ENCODE assay signal across 8 cellular contexts in genomic region chr12:103955811-103956514, GRCh38. TPM values are rescaled to one million over a fixed set of nuclear protein-coding genes. Genes with fewer than 3 reads are reported as not detected.
DNase-seq lines count a peak whose midpoint lies in the region; ATAC-seq lines count a peak whose summit lies in the region.

No MANE protein-coding gene starts in this region.

- peaks cover 16% of the 10 kb centered on the region for H3K36me3 Mint-ChIP-seq in activated T-cell treated with anti-CD3 and anti-CD28 coated beads, Interleukin-2, amount 50 U/mL, for 4 hours (ENCODE audit: insufficient read depth)
- peaks cover 34% of the 10 kb centered on the region for H3K36me3 Mint-ChIP-seq in activated naive CD8-positive, alpha-beta T cell treated with anti-CD3 and anti-CD28 coated beads for 36 hours

- H3K4me3 Mint-ChIP-seq in activated T-cell treated with anti-CD3 and anti-CD28 coated beads, Interleukin-2, amount 50 U/mL, for 4 hours: peak overlapping the region; percentile 94
- H3K4me3 Mint-ChIP-seq in activated naive CD8-positive, alpha-beta T cell treated with anti-CD3 and anti-CD28 coated beads for 36 hours: peak overlapping the region; percentile 97
- peak overlapping the region; percentile 87 to 91 for H3K4me3 Mint-ChIP-seq in stimulated activated naive CD8-positive, alpha-beta T cell treated with anti-CD3 and anti-CD28 coated beads, Interleukin-15, amount 100 ng/mL, for 72 hours

- peak in 1 of 2 donors; percentile 2 for ATAC-seq in activated T-cell treated with anti-CD3 and anti-CD28 coated beads, Interleukin-2, amount 50 U/mL, for 4 hours
- no peak for ATAC-seq in stimulated activated naive CD8-positive, alpha-beta T cell treated with anti-CD3 and anti-CD28 coated beads, Interleukin-15, amount 100 ng/mL, for 72 hours
- ATAC-seq in HG02970 (IDR thresholded peaks at IDR 0.05; ENCODE audit: low FRiP score, unreplicated experiment) (no peak), GM19463 (IDR thresholded peaks at IDR 0.05; ENCODE audit: unreplicated experiment) (no peak)

- no peaks in the 10 kb centered on the region for H3K9me3 Mint-ChIP-seq in activated T-cell treated with anti-CD3 and anti-CD28 coated beads, Interleukin-2, amount 50 U/mL, for 4 hours
- no peaks in the 10 kb centered on the region for H3K9me3 Mint-ChIP-seq in activated naive CD8-positive, alpha-beta T cell treated with anti-CD3 and anti-CD28 coated beads for 36 hours
- no peaks in the 10 kb centered on the region for H3K9me3 Mint-ChIP-seq in stimulated activated naive CD8-positive, alpha-beta T cell treated with anti-CD3 and anti-CD28 coated beads, Interleukin-15, amount 100 ng/mL, for 72 hours

- no peak for DNase-seq in activated T-cell treated with anti-CD3 and anti-CD28 coated beads, Interleukin-2, amount 50 U/mL, for 4 hours
- DNase-seq in activated T-cell treated with anti-CD3 and anti-CD28 coated beads for 4 hours (no peak), iPS-NIHi11 (ENCODE audit: low spot score) (peak; percentile 17), putamen (ENCODE audit: low spot score) (no peak)
- DNase-seq in activated naive CD8-positive, alpha-beta T cell treated with anti-CD3 and anti-CD28 coated beads for 36 hours: no peak
- DNase-seq in stimulated activated naive CD8-positive, alpha-beta T cell treated with anti-CD3 and anti-CD28 coated beads, Interleukin-15, amount 100 ng/mL, for 72 hours: no peak

- no peaks in the 10 kb centered on the region for H3K27me3 Mint-ChIP-seq in activated T-cell treated with anti-CD3 and anti-CD28 coated beads, Interleukin-2, amount 50 U/mL, for 4 hours (ENCODE audit: low read depth)
- H3K27me3 Mint-ChIP-seq in activated naive CD8-positive, alpha-beta T cell treated with anti-CD3 and anti-CD28 coated beads for 36 hours: no peaks in the 10 kb centered on the region
- H3K27me3 Mint-ChIP-seq in stimulated activated naive CD8-positive, alpha-beta T cell treated with anti-CD3 and anti-CD28 coated beads, Interleukin-15, amount 100 ng/mL, for 72 hours: no peaks in the 10 kb centered on the region

- peak overlapping the region; percentile 97 for H3K27ac Mint-ChIP-seq in activated naive CD8-positive, alpha-beta T cell treated with anti-CD3 and anti-CD28 coated beads for 36 hours
- H3K27ac Mint-ChIP-seq in stimulated activated naive CD8-positive, alpha-beta T cell treated with anti-CD3 and anti-CD28 coated beads, Interleukin-15, amount 100 ng/mL, for 72 hours: peak overlapping the region; percentile 86 to 98

- H3K4me1 Mint-ChIP-seq in activated T-cell treated with anti-CD3 and anti-CD28 coated beads, Interleukin-2, amount 50 U/mL, for 4 hours (ENCODE audit: low read depth): peaks cover 43% of the 10 kb centered on the region
- H3K4me1 Mint-ChIP-seq in activated naive CD8-positive, alpha-beta T cell treated with anti-CD3 and anti-CD28 coated beads for 36 hours: peaks cover 42% of the 10 kb centered on the region
- peaks cover 58% of the 10 kb centered on the region for H3K4me1 Mint-ChIP-seq in stimulated activated naive CD8-positive, alpha-beta T cell treated with anti-CD3 and anti-CD28 coated beads, Interleukin-15, amount 100 ng/mL, for 72 hours

RNA-seq across cellular contexts. Expression of gene TDG, which starts 9.7 kb away (rescaled TPM):
- 10 to 100 TPM; 49.6 to 58.3 (median 50.0) TPM for total RNA-seq in activated T-cell treated with anti-CD3 and anti-CD28 coated beads, Interleukin-2, amount 50 U/mL, for 4 hours
- total RNA-seq in activated naive CD8-positive, alpha-beta T cell treated with anti-CD3 and anti-CD28 coated beads for 36 hours: 10 to 100 TPM; 58.3 to 59.3 TPM

RNA-seq across cellular contexts. Expression of gene HSP90B1, which starts 25.8 kb away (rescaled TPM):
- total RNA-seq in activated T-cell treated with anti-CD3 and anti-CD28 coated beads, Interleukin-2, amount 50 U/mL, for 4 hours: 100 to 1,000 TPM; 422 to 538 (median 503) TPM
- 100 to 1,000 TPM; 540 to 565 TPM for total RNA-seq in activated naive CD8-positive, alpha-beta T cell treated with anti-CD3 and anti-CD28 coated beads for 36 hours
